Comparison of ENCODE assay signal across 28 cellular contexts in the genomic region with DNA sequence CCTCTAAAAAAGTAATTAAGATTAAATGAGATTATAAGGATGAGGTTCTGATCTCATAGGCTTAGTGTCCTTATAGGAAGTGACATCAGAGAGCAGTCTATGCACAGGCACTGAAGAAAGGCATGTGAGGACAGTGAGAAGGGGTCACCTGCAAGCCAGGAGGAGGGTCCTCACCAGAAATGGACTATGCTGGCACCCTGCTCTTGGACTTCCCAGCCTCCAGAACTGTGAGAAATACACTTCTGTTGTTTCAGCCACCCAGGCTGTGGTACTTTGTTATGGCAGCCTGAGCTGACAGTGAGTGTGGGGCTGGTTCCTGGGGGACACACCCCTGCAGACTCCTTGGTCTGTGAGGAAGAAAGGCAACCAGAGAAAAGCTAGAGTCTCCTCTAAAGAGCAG.
"Had no signal": no experiment of that assay in that cellular context is flagged by ENCODE, and none has a peak within 500 bp of the region (broad histone marks: within the 10 kb centered on the region; RNA-seq: fewer than 3 reads in every experiment).

No MANE protein-coding gene starts in this region.

- H3K27ac Mint-ChIP-seq: activated CD4-positive, alpha-beta memory T cell treated with anti-CD3 and anti-CD28 coated beads for 36 hours; activated CD4-positive, alpha-beta T cell treated with anti-CD3 and anti-CD28 coated beads, Interleukin-2, amount 10 ng/mL, durations not matched to agents 24 days and 14 days; activated naive CD4-positive, alpha-beta T cell treated with anti-CD3 and anti-CD28 coated beads, Interleukin-2, amount 50 U/mL, for 24 hours; activated naive CD8-positive, alpha-beta T cell treated with anti-CD3 and anti-CD28 coated beads, Interleukin-2, amount 50 U/mL, for 24 hours; activated T-helper 2 cell treated with anti-CD3 and anti-CD28 coated beads, Interferon-gamma antibody, Interleukin-2, Interleukin-4, amounts not matched to agents 10 μg/mL and 5 μg/mL and 100 μg/mL, durations not matched to agents 14 hours and 24 hours and 36 hours; memory B cell; T-helper 17 cell had no signal

- H3K9me3 ChIP-seq: right atrium auricular region, spleen, thoracic aorta, upper lobe of left lung had no signal

- H3K4me3 Mint-ChIP-seq: activated CD4-positive, alpha-beta memory T cell treated with anti-CD3 and anti-CD28 coated beads for 36 hours; activated CD4-positive, alpha-beta T cell treated with anti-CD3 and anti-CD28 coated beads, Interleukin-2, amount 10 ng/mL, durations not matched to agents 24 days and 14 days; activated naive CD4-positive, alpha-beta T cell treated with anti-CD3 and anti-CD28 coated beads, Interleukin-2, amount 50 U/mL, for 24 hours; activated naive CD8-positive, alpha-beta T cell treated with anti-CD3 and anti-CD28 coated beads, Interleukin-2, amount 50 U/mL, for 24 hours; central memory CD8-positive, alpha-beta T cell; memory B cell; naive thymus-derived CD8-positive, alpha-beta T cell; neural crest cell; T-helper 17 cell had no signal

- H3K4me1 ChIP-seq: right atrium auricular region had no signal

- H3K4me3 ChIP-seq: right atrium auricular region, spleen, thoracic aorta, upper lobe of left lung had no signal

- ATAC-seq: activated naive CD8-positive, alpha-beta T cell treated with anti-CD3 and anti-CD28 coated beads, Interleukin-2, amount 50 U/mL, for 24 hours; left cardiac atrium; left ventricle myocardium superior; naive thymus-derived CD8-positive, alpha-beta T cell; stimulated activated naive CD8-positive, alpha-beta T cell treated with anti-CD3 and anti-CD28 coated beads, Interleukin-15, Interleukin-2, amounts not matched to agents 100 U/mL and 50 U/mL, for 24 hours; T-helper 17 cell had no signal

- H3K36me3 Mint-ChIP-seq: activated CD4-positive, alpha-beta memory T cell treated with anti-CD3 and anti-CD28 coated beads for 36 hours; activated naive CD4-positive, alpha-beta T cell treated with anti-CD3 and anti-CD28 coated beads, Interleukin-2, amount 50 U/mL, for 24 hours; memory B cell; naive thymus-derived CD8-positive, alpha-beta T cell had no signal

- H3K27me3 ChIP-seq: right atrium auricular region, spleen, upper lobe of left lung had no signal

- H3K36me3 ChIP-seq: right atrium auricular region, spleen, thoracic aorta, upper lobe of left lung had no signal

- FAIRE-seq: bronchial epithelial cell, frontal cortex, keratinocyte had no signal

- H3K27ac ChIP-seq: epithelial cell of prostate, right atrium auricular region, spleen, thoracic aorta, upper lobe of left lung had no signal

- H3K4me1 Mint-ChIP-seq: central memory CD8-positive, alpha-beta T cell; memory B cell; neural crest cell had no signal

- H3K27me3 Mint-ChIP-seq: activated CD4-positive, alpha-beta memory T cell treated with anti-CD3 and anti-CD28 coated beads for 36 hours; activated naive CD4-positive, alpha-beta T cell treated with anti-CD3 and anti-CD28 coated beads, Interleukin-2, amount 50 U/mL, for 24 hours; activated naive CD8-positive, alpha-beta T cell treated with anti-CD3 and anti-CD28 coated beads, Interleukin-2, amount 50 U/mL, for 24 hours; central memory CD8-positive, alpha-beta T cell; memory B cell; naive thymus-derived CD8-positive, alpha-beta T cell; T-helper 17 cell had no signal

- H3K9me3 Mint-ChIP-seq: activated CD4-positive, alpha-beta memory T cell treated with anti-CD3 and anti-CD28 coated beads for 36 hours; activated CD4-positive, alpha-beta T cell treated with anti-CD3 and anti-CD28 coated beads, Interleukin-2, amount 10 ng/mL, durations not matched to agents 24 days and 14 days; activated naive CD4-positive, alpha-beta T cell treated with anti-CD3 and anti-CD28 coated beads, Interleukin-2, amount 50 U/mL, for 24 hours; activated naive CD8-positive, alpha-beta T cell treated with anti-CD3 and anti-CD28 coated beads, Interleukin-2, amount 50 U/mL, for 24 hours; activated T-helper 2 cell treated with anti-CD3 and anti-CD28 coated beads, Interferon-gamma antibody, Interleukin-2, Interleukin-4, amounts not matched to agents 10 μg/mL and 5 μg/mL and 100 μg/mL, durations not matched to agents 14 hours and 24 hours and 36 hours; central memory CD8-positive, alpha-beta T cell; memory B cell; naive thymus-derived CD8-positive, alpha-beta T cell had no signal

- DNase-seq: activated CD4-positive, alpha-beta memory T cell treated with anti-CD3 and anti-CD28 coated beads for 36 hours; activated CD4-positive, alpha-beta T cell treated with anti-CD3 and anti-CD28 coated beads, Interleukin-2, amount 10 ng/mL, durations not matched to agents 24 days and 14 days; activated CD4-positive, CD25-positive, alpha-beta regulatory T cell treated with anti-CD3 and anti-CD28 coated beads, Interleukin-2, amount 50 U/mL, for 72 hours; activated naive CD8-positive, alpha-beta T cell treated with anti-CD3 and anti-CD28 coated beads, Interleukin-2, amount 50 U/mL, for 24 hours; activated T-cell treated with anti-CD3 and anti-CD28 coated beads, Interleukin-2, amount 50 U/mL, for 48 hours; amygdala; dermis blood vessel endothelial cell; effector CD4-positive, alpha-beta T cell; glutamatergic neuron; left cardiac atrium; left ventricle myocardium superior; naive thymus-derived CD8-positive, alpha-beta T cell; nucleus accumbens; spleen; stimulated activated naive CD8-positive, alpha-beta T cell treated with anti-CD3 and anti-CD28 coated beads, Interleukin-15, Interleukin-2, amounts not matched to agents 100 U/mL and 50 U/mL, for 24 hours; T-helper 17 cell; upper lobe of left lung had no signal
